1 cellular context compared by ENCODE assay signal in genomic region chr17:68579194-68579900, GRCh38.
TF ChIP-seq lines count a peak whose summit lies in the region.

No MANE protein-coding gene starts in this region.

TF ChIP-seq in K562, 482 proteins besides CTCF, POLR2A, EP300 and RAD21 (continued from another document):
- TF ChIP-seq, protein P1, sequence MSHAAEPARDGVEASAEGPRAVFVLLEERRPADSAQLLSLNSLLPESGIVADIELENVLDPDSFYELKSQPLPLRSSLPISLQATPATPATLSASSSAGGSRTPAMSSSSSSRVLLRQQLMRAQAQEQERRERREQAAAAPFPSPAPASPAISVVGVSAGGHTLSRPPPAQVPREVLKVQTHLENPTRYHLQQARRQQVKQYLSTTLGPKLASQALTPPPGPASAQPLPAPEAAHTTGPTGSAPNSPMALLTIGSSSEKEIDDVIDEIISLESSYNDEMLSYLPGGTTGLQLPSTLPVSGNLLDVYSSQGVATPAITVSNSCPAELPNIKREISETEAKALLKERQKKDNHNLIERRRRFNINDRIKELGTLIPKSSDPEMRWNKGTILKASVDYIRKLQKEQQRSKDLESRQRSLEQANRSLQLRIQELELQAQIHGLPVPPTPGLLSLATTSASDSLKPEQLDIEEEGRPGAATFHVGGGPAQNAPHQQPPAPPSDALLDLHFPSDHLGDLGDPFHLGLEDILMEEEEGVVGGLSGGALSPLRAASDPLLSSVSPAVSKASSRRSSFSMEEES (CRISPR knock-in tag; IDR thresholded peaks at IDR 0.05) = peak; percentile 72
- no peak for TF ChIP-seq MED1 (CRISPR knock-in tag; IDR thresholded peaks at IDR 0.05; ENCODE audit: borderline replicate concordance)
